In genomic region chr20:9447182-9447581, GRCh38 we compare ENCODE assay signal across 22 cellular contexts.
"Had no signal": no experiment of that assay in that cellular context is flagged by ENCODE, and none has a peak within 500 bp of the region (broad histone marks: within the 10 kb centered on the region; RNA-seq: fewer than 3 reads in every experiment).

No MANE protein-coding gene starts in this region.

- H3K4me3 ChIP-seq: lung, right lobe of liver, skin epidermis, testis, uterus had no signal

- DNase-seq: activated CD4-positive, alpha-beta T cell treated with anti-CD3 and anti-CD28 coated beads for 1 hour; activated CD4-positive, alpha-beta T cell treated with anti-CD3 and anti-CD28 coated beads, Interleukin-2, amount 50 U/mL, for 1 hour; activated CD8-positive, alpha-beta T cell treated with anti-CD3 and anti-CD28 coated beads, Interleukin-2, amount 10 ng/mL, durations not matched to agents 7 days and 5 days; activated gamma-delta T cell; aorta; caudate nucleus; effector CD8-positive, alpha-beta T cell; erythroblast; foreskin keratinocyte; naive thymus-derived CD4-positive, alpha-beta T cell; posterior cingulate gyrus; right lobe of liver; stimulated activated CD4-positive, alpha-beta T cell treated with anti-CD3 and anti-CD28 coated beads, Interleukin-15, amount 100 ng/mL, for 24 hours; stimulated activated CD8-positive, alpha-beta memory T cell treated with anti-CD3 and anti-CD28 coated beads, Interleukin-4, amount 100 ng/mL, for 48 hours; stimulated activated naive B cell treated with anti-CD40 and anti-IgM and Interleukin-4, amounts not matched to agents 10 μg/mL and 1 μg/mL and 100 μg/mL, for 72 hours; testis; trophoblast cell; uterus had no signal

- ATAC-seq: activated CD8-positive, alpha-beta T cell treated with anti-CD3 and anti-CD28 coated beads, Interleukin-2, amount 10 ng/mL, durations not matched to agents 7 days and 5 days; activated naive CD4-positive, alpha-beta T cell treated with anti-CD3 and anti-CD28 coated beads, Interleukin-2, amount 50 U/mL, for 72 hours; foreskin keratinocyte; left lobe of liver; naive thymus-derived CD4-positive, alpha-beta T cell; right lobe of liver; stimulated activated naive B cell treated with anti-CD40 and anti-IgM and Interleukin-4, amounts not matched to agents 10 μg/mL and 1 μg/mL and 100 μg/mL, for 72 hours had no signal

- H3K36me3 ChIP-seq: right lobe of liver, uterus had no signal

- H3K27ac ChIP-seq: foreskin keratinocyte, right lobe of liver, skin epidermis, testis, uterus had no signal

- H3K27me3 ChIP-seq: foreskin keratinocyte, right lobe of liver, testis, uterus had no signal

- H3K4me1 ChIP-seq: foreskin keratinocyte, right lobe of liver, testis, uterus had no signal

- H3K9me3 ChIP-seq: right lobe of liver, testis, uterus had no signal
